ENCODE assay signal across 9 cellular contexts in the genomic region with DNA sequence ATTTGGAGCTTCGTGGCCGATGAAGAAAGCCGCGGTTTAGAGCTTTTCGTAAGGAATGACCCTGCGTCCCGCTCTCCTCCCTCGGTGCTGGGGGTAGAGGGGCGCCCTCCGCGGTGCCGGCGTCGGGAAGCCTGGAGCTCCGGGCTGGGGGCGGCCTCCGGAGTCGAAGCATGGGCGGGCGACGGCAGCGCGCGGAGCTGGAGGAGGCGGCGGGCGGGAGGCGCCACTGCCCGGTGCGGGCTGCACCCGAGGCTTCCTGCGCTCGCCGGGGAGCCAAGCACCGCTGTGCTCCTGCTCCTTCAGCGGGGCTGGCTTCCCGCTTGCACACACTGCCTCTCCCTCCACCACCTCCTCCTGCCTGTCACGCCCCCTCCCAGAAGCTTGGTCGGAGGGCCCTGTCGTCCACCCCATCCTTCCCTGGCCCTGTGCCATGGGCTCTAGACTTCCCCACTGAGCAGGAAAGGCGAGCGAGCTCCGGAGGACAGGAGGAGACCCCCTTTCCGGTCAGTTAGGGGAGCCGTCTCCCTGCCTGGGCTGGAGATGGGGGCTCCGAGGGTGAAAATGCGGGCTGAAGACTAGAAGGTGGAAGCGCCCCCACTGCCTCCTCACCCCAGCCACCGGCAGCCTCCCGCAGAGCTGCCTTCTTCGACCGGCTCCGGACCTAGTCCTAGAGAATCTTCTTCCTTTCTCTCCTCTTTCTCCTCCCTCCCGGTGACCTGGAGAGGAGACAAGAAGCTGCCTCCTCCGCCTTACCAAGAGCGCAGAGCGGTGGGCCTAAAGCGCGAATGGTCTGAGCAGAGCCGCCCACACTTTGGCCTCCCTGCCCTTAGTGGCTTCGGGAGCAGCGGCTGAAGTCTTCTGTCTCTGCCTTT. TPM values are rescaled to one million over a fixed set of nuclear protein-coding genes. Genes with fewer than 3 reads are reported as not detected.
DNase-seq lines count a peak whose midpoint lies in the region; ATAC-seq lines count a peak whose summit lies in the region.
"Had no signal": no experiment of that assay in that cellular context is flagged by ENCODE, and none has a peak within 500 bp of the region (broad histone marks: within the 10 kb centered on the region; RNA-seq: fewer than 3 reads in every experiment).

No MANE protein-coding gene starts in this region.

- H3K27me3 ChIP-seq in right cardiac atrium (ENCODE audit: control insufficient read depth, insufficient read depth), result peaks cover 3% of the 10 kb centered on the region
- H3K27me3 ChIP-seq in skeletal muscle tissue (ENCODE audit: control insufficient read depth in 3 of 3, insufficient read depth in 3 of 3, low read length in 3 of 3), result peaks cover 41 to 53% (median 47%) of the 10 kb centered on the region in 3 donors

- H3K4me3 ChIP-seq in right cardiac atrium (ENCODE audit: low read length), result peak overlapping the region; percentile 55
- H3K4me3 ChIP-seq in skeletal muscle tissue (ENCODE audit: low read length in 3 of 3), result peak overlapping the region; percentile 7 to 49 (median 36)

- no peaks in the 10 kb centered on the region for H3K36me3 ChIP-seq in skeletal muscle tissue (ENCODE audit: control insufficient read depth in 3 of 3, insufficient read depth in 3 of 3, low read length in 3 of 3)

- peaks cover 25% of the 10 kb centered on the region for H3K4me1 Mint-ChIP-seq in activated naive CD8-positive, alpha-beta T cell (ENCODE audit: low read depth)

- H3K27me3 Mint-ChIP-seq in activated naive CD8-positive, alpha-beta T cell, result peaks cover 30% of the 10 kb centered on the region

- no peak overlapping the region for H3K27ac Mint-ChIP-seq in activated naive CD8-positive, alpha-beta T cell

- WGBS in right cardiac atrium, result 12% methylated on average over 62 of the region's 62 CpGs

- no peaks in the 10 kb centered on the region for H3K9me3 ChIP-seq in right cardiac atrium (ENCODE audit: control insufficient read depth, low read length)
- peaks cover 0 to 2% (median 0%) of the 10 kb centered on the region in 3 donors for H3K9me3 ChIP-seq in skeletal muscle tissue (ENCODE audit: control insufficient read depth in 3 of 3, low read length in 3 of 3)

- H3K27ac ChIP-seq in right cardiac atrium (ENCODE audit: low read length) (no peak overlapping the region), skeletal muscle tissue (ENCODE audit: low read depth, low read length) (no peak overlapping the region)

- intact Hi-C loops in right cardiac atrium (cut with DNase I), result no loop called here

- no peaks in the 10 kb centered on the region for H3K4me1 ChIP-seq in right cardiac atrium (ENCODE audit: control insufficient read depth, insufficient read depth, low read length)
- peaks cover 0 to 5% (median 2%) of the 10 kb centered on the region in 3 donors for H3K4me1 ChIP-seq in skeletal muscle tissue (ENCODE audit: control insufficient read depth in 3 of 3, insufficient read depth in 3 of 3, low read length in 3 of 3)

- peak overlapping the region in 1 of 3 donors; percentile 33 for H3K9ac ChIP-seq in skeletal muscle tissue (ENCODE audit: low read depth in 1 of 3, low read length in 3 of 3)

- H3K36me3 Mint-ChIP-seq in activated naive CD8-positive, alpha-beta T cell, result no peaks in the 10 kb centered on the region

- H3K9me3 Mint-ChIP-seq in activated naive CD8-positive, alpha-beta T cell (ENCODE audit: low read depth), result no peaks in the 10 kb centered on the region

- DNase-seq in NCI-H1417 (lab: John Stamatoyannopoulos, UW), result peak; percentile 41 to 83 (median 80)
- DNase-seq in NCI-H1417 treated with DMSO at 0.1 percent for 48 hours (lab: John Stamatoyannopoulos, UW), result no peak
- no peak for DNase-seq in right cardiac atrium
- DNase-seq in cortex of kidney (lab: John Stamatoyannopoulos, UW), result no peak
- DNase-seq: T1000 had no signal

- peak overlapping the region; percentile 71 for H3K4me3 Mint-ChIP-seq in activated naive CD8-positive, alpha-beta T cell

- peak; percentile 54 to 60 for ATAC-seq in right cardiac atrium
- no peak for ATAC-seq in HG03045 (IDR thresholded peaks at IDR 0.05; ENCODE audit: unreplicated experiment)
- no peak for ATAC-seq in GM19455 (IDR thresholded peaks at IDR 0.05; ENCODE audit: unreplicated experiment)

RNA-seq across cellular contexts. Expression of a gene that starts 1.8 kb away (rescaled TPM):
- total RNA-seq in right cardiac atrium (1 to 10 TPM in 1 of 4 donors, under 1 TPM in 3; 0.21 to 1.0 (median 0.59) TPM), skeletal muscle tissue (0.52 TPM)
- 0.32 TPM for polyA plus RNA-seq in right cardiac atrium

Comparison
In these comparisons a context has a peak if more than half of its experiments do, and no peak if none do; other contexts are left out.
1. DNase-seq: peak in NCI-H1417 (3 of 3); none in NCI-H1417 treated with DMSO at 0.1 percent for 48 hours (single experiment), right cardiac atrium (0 of 3) and cortex of kidney (single experiment).
2. ATAC-seq: peak in right cardiac atrium (2 of 2); none in HG03045 (single experiment) and GM19455 (single experiment).